ENCODE assay signal across 31 cellular contexts in the genomic region with DNA sequence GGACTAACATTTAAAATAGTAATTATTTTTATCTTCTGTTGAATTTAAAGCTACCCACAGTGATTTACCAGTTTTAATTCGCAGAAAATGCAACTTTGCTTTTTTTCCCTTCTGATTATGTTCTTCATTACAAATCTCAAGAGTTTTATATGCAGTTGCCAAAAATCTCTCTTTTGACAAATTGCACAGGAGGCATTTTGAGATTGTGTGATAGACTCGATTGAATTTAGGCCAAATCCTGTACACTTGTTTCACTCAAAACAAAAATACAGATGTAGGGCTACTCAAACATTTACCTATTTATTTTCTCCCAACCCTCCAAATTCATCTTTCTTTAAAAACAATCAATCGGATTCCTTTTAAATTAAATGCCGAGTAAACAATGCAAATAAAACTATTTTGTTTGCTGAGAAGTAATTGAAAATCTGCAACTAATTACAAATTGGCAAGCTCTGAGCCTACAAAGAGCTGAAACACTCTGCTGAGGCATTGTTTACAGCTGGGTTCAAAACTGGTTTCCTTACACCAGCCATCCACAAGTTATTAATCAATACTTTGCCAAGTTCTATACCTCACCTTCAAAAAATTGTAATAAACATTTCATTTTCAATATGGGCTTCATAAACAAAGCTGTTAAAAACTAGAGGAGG.
"Had no signal": no experiment of that assay in that cellular context is flagged by ENCODE, and none has a peak within 500 bp of the region (broad histone marks: within the 10 kb centered on the region; RNA-seq: fewer than 3 reads in every experiment).

No MANE protein-coding gene starts in this region.

- FAIRE-seq: astrocyte, TTC549 had no signal

- H3K27ac ChIP-seq: gastrocnemius medialis, heart left ventricle, lower lobe of right lung, neural progenitor cell, spleen, suprapubic skin, tibial artery, upper lobe of right lung, VCaP had no signal

- H3K4me1 ChIP-seq: lower lobe of right lung, upper lobe of right lung had no signal

- ATAC-seq: activated CD4-positive, CD25-positive, alpha-beta regulatory T cell treated with anti-CD3 and anti-CD28 coated beads, Interleukin-2, amount 50 U/mL, for 24 hours; esophagus mucosa; gastrocnemius medialis; heart left ventricle; left lobe of liver; lower lobe of right lung; natural killer cell; right cardiac atrium; upper lobe of right lung had no signal

- H3K9me3 ChIP-seq: gastrocnemius medialis, heart left ventricle, lower lobe of right lung, spleen, suprapubic skin, tibial artery, upper lobe of right lung had no signal

- H3K4me3 ChIP-seq: gastrocnemius medialis, heart left ventricle, lower lobe of right lung, neural progenitor cell, spleen, suprapubic skin, tibial artery, upper lobe of right lung had no signal

- H3K9ac ChIP-seq: neural progenitor cell had no signal

- H3K36me3 ChIP-seq: gastrocnemius medialis, heart left ventricle, lower lobe of right lung, neural progenitor cell, suprapubic skin, tibial artery, upper lobe of right lung had no signal

- H2AFZ ChIP-seq: neural progenitor cell had no signal

- DNase-seq: activated CD4-positive, alpha-beta memory T cell treated with anti-CD3 and anti-CD28 coated beads, Interleukin-2, amount 10 ng/mL, durations not matched to agents 7 days and 5 days; activated CD4-positive, alpha-beta T cell treated with anti-CD3 and anti-CD28 coated beads, Interleukin-2, amount 10 ng/mL, durations not matched to agents 7 days and 5 days; activated CD8-positive, alpha-beta memory T cell treated with anti-CD3 and anti-CD28 coated beads, Interleukin-2, amount 50 U/mL, for 48 hours; activated gamma-delta T cell; activated naive CD4-positive, alpha-beta T cell treated with anti-CD3 and anti-CD28 coated beads, Interleukin-2, amount 10 ng/mL, durations not matched to agents 7 days and 5 days; activated naive CD8-positive, alpha-beta T cell treated with anti-CD3 and anti-CD28 coated beads, Interleukin-2, amount 10 ng/mL, durations not matched to agents 7 days and 5 days; activated T-cell treated with anti-CD3 and anti-CD28 coated beads, Interleukin-2, amount 50 U/mL, for 24 hours; amniotic stem cell; caudate nucleus; gastrocnemius medialis; heart left ventricle; kidney glomerular epithelial cell; lower lobe of right lung; mesendoderm; natural killer cell; occipital lobe; posterior cingulate gyrus; right cardiac atrium; spleen; stimulated activated naive CD4-positive, alpha-beta T cell; T-helper 9 cell; tibial artery; upper lobe of right lung had no signal

- H3K4me2 ChIP-seq: neural progenitor cell had no signal

- H3K27me3 ChIP-seq: gastrocnemius medialis, heart left ventricle, neural progenitor cell, spleen, suprapubic skin, tibial artery, upper lobe of right lung had no signal
